Comparison of ENCODE assay signal across 15 cellular contexts in the genomic region with DNA sequence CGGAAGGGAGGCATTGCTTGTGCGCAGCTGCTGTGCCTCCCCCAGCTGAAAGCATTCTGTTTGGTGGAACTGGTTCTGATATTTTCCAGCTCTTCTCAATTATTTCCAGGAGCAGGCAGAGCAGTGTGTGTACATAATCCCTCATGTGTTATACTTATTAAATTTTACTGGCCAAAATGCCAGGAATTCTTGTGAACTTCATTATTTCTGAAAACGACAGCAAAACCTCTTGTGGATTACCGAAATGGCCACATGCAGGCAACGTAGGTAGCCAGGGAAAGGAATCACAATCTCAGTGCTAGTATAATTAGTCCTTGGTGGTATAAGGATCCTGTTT.
DNase-seq lines count a peak whose midpoint lies in the region; ATAC-seq and FAIRE-seq lines count a peak whose summit lies in the region.
"Had no signal": no experiment of that assay in that cellular context is flagged by ENCODE, and none has a peak within 500 bp of the region (broad histone marks: within the 10 kb centered on the region; RNA-seq: fewer than 3 reads in every experiment).

No MANE protein-coding gene starts in this region.

- peaks cover 12% of the 10 kb centered on the region; the same call in 1 of the 2 replicates for H3K36me3 ChIP-seq in HUES48 (ENCODE audit: control insufficient read depth, insufficient read depth, low read length)

- POLR2A ChIA-PET in naive thymus-derived CD8-positive, alpha-beta T cell (lab: Charles Lee): interaction anchor here (1.0 to 2.2 kb wide), 5 partner anchors 9 to 298 kb away, joined by 3 to 13 read pairs (median 4); no protein-coding TSS in a partner anchor

- H3K4me1 Mint-ChIP-seq in naive thymus-derived CD8-positive, alpha-beta T cell: peaks cover 33 to 61% (median 47%) of the 10 kb centered on the region in 4 donors

- H3K4me1 ChIP-seq in HUES48 (ENCODE audit: control insufficient read depth, insufficient read depth, low read length): peaks cover 20% of the 10 kb centered on the region

- peak; percentile 17 for ATAC-seq in naive thymus-derived CD8-positive, alpha-beta T cell
- no peak for ATAC-seq in GM18502 (IDR thresholded peaks at IDR 0.05; ENCODE audit: poor library complexity, unreplicated experiment)
- ATAC-seq: Panc1 had no signal

- H3K27me3 Mint-ChIP-seq in naive thymus-derived CD8-positive, alpha-beta T cell: no peaks in the 10 kb centered on the region

- peaks cover 5 to 19% (median 11%) of the 10 kb centered on the region in 3 donors for H3K36me3 Mint-ChIP-seq in naive thymus-derived CD8-positive, alpha-beta T cell

- FAIRE-seq in urothelium cell line (lab: Jason Lieb, UNC): no peak
- FAIRE-seq: endothelial cell of umbilical vein had no signal

- no peaks in the 10 kb centered on the region for H3K9me3 ChIP-seq in HUES48 (ENCODE audit: control insufficient read depth, insufficient read depth, low read length)

- H3K27ac Mint-ChIP-seq in naive thymus-derived CD8-positive, alpha-beta T cell: peak overlapping the region; percentile 71 to 97 (median 90)

- H3K4me3 Mint-ChIP-seq in naive thymus-derived CD8-positive, alpha-beta T cell: peak overlapping the region; percentile 30 to 80 (median 64)

- DNase-seq in AG08395 (ENCODE audit: low spot score) (peak; percentile 31), urothelium cell line (ENCODE audit: low spot score) (no peak), NCI-H1105 treated with DMSO at 0.1 percent for 48 hours (lab: John Stamatoyannopoulos, UW) (no peak), DMS114 treated with DMSO at 0.1 percent for 48 hours (lab: John Stamatoyannopoulos, UW; ENCODE audit: unreplicated experiment) (no peak)
- DNase-seq in naive thymus-derived CD8-positive, alpha-beta T cell: no peak
- DNase-seq: GOT3; NCI-H446; stimulated activated CD4-positive, alpha-beta T cell treated with anti-CD3 and anti-CD28 coated beads, Interleukin-2, amount 100 ng/mL, for 24 hours; T1000 had no signal

- no peaks in the 10 kb centered on the region for H3K9me3 Mint-ChIP-seq in naive thymus-derived CD8-positive, alpha-beta T cell

- H3K4me3 ChIP-seq in HUES48 (ENCODE audit: low read depth, low read length): no peak overlapping the region
- H3K4me3 ChIP-seq: lung had no signal

- H3K9ac ChIP-seq in HUES48 (ENCODE audit: low read depth, low read length): no peak overlapping the region

- peak overlapping the region; percentile 81 for H3K27ac ChIP-seq in HUES48 (ENCODE audit: low read depth, low read length)
- H3K27ac ChIP-seq in angular gyrus (ENCODE audit: low read depth, low read length): peak overlapping the region; percentile 95

- no peaks in the 10 kb centered on the region for H3K27me3 ChIP-seq in HUES48 (ENCODE audit: control insufficient read depth, insufficient read depth, low read length)
